ENCODE assay signal across 8 cellular contexts in the genomic region with DNA sequence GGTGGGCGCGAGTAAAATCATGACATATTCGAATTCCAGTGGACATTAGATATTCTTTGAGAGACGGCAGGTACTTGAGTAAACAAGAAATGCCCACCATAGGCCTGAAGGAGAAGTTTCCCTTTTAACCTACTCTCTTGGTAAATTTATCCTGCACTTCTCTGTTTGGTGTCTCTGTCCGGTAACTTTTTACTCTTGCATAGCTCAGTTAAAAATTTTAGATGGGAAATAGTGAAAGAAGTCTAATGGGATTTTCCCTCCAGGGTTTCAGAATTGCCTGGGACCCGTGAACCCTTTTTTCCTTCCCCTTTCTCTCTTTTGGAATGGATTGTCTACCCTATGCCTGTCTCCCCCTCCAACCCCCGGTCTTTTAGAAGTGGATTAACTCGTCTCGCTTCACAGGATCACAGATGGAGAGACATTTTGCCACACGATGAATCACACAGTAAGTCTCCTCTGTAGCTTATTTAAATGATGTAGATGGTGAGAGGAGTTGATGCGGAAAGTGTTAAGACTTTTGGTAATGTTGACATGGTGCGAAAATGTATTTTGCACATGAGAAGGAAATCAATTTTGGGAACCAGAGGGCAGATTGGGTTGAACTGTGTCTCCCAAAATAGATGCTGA. TPM values are rescaled to one million over a fixed set of nuclear protein-coding genes. Genes with fewer than 3 reads are reported as not detected.
DNase-seq lines count a peak whose midpoint lies in the region; ATAC-seq and TF ChIP-seq lines count a peak whose summit lies in the region.

No MANE protein-coding gene starts in this region.

- peaks cover 4% of the 10 kb centered on the region for H3K36me3 ChIP-seq in CD4-positive, CD25-positive, alpha-beta regulatory T cell (ENCODE audit: control insufficient read depth, insufficient read depth, low read length)
- no peaks in the 10 kb centered on the region for H3K36me3 ChIP-seq in kidney epithelial cell (ENCODE audit: control insufficient read depth, insufficient read depth, low read length)
- H3K36me3 ChIP-seq in suprapubic skin = peaks cover 4% of the 10 kb centered on the region

- no peaks in the 10 kb centered on the region for H3K9me3 ChIP-seq in CD4-positive, CD25-positive, alpha-beta regulatory T cell (ENCODE audit: control insufficient read depth in 2 of 2, low read length in 2 of 2)
- H3K9me3 ChIP-seq in suprapubic skin = no peaks in the 10 kb centered on the region

- peaks cover 7% of the 10 kb centered on the region for H3K4me1 ChIP-seq in CD4-positive, CD25-positive, alpha-beta regulatory T cell (ENCODE audit: control insufficient read depth, insufficient read depth, low read length, poor library complexity, severe bottlenecking)
- H3K4me1 ChIP-seq in suprapubic skin = peaks cover 22% of the 10 kb centered on the region

- H3K27me3 ChIP-seq in CD4-positive, CD25-positive, alpha-beta regulatory T cell (ENCODE audit: control insufficient read depth, insufficient read depth, low read length) = no peaks in the 10 kb centered on the region
- H3K27me3 ChIP-seq in kidney epithelial cell (ENCODE audit: control insufficient read depth, insufficient read depth, low read length) (no peaks in the 10 kb centered on the region), suprapubic skin (no peaks in the 10 kb centered on the region)

- H3K27me3 Mint-ChIP-seq in CD4-positive, CD25-positive, alpha-beta regulatory T cell = no peaks in the 10 kb centered on the region
- no peaks in the 10 kb centered on the region for H3K27me3 Mint-ChIP-seq in activated T-helper 1 cell treated with anti-CD3 and anti-CD28 coated beads, Interleukin-12 subunit alpha, Interleukin-12 subunit beta, Interleukin-2, Interleukin-4 antibody, amounts not matched to agents 30 ng/mL and 10 ng/mL and 1 ng/mL, durations not matched to agents 14 hours and 24 hours and 36 hours (ENCODE audit: insufficient read depth)

- peak overlapping the region; percentile 52 to 79 (median 77) for H3K27ac Mint-ChIP-seq in CD4-positive, CD25-positive, alpha-beta regulatory T cell
- peak overlapping the region; percentile 90 for H3K27ac Mint-ChIP-seq in activated T-helper 1 cell treated with anti-CD3 and anti-CD28 coated beads, Interleukin-12 subunit alpha, Interleukin-12 subunit beta, Interleukin-2, Interleukin-4 antibody, amounts not matched to agents 30 ng/mL and 10 ng/mL and 1 ng/mL, durations not matched to agents 14 hours and 24 hours and 36 hours

- H3K27ac ChIP-seq in CD4-positive, CD25-positive, alpha-beta regulatory T cell (ENCODE audit: insufficient read depth, low read length, poor library complexity, severe bottlenecking) = no peak overlapping the region
- H3K27ac ChIP-seq in suprapubic skin = peak overlapping the region; percentile 94

- no peak for TF ChIP-seq POLR2A in suprapubic skin (IDR thresholded peaks at IDR 0.05)

- H3K4me3 Mint-ChIP-seq in CD4-positive, CD25-positive, alpha-beta regulatory T cell = peak overlapping the region; percentile 92 to 94 (median 93)
- H3K4me3 Mint-ChIP-seq in activated T-helper 1 cell treated with anti-CD3 and anti-CD28 coated beads, Interleukin-12 subunit alpha, Interleukin-12 subunit beta, Interleukin-2, Interleukin-4 antibody, amounts not matched to agents 30 ng/mL and 10 ng/mL and 1 ng/mL, durations not matched to agents 14 hours and 24 hours and 36 hours = peak overlapping the region; percentile 89

- no peak for TF ChIP-seq CTCF in kidney epithelial cell (IDR thresholded peaks at IDR 0.05; ENCODE audit: insufficient read depth, low read length, poor library complexity, severe bottlenecking)
- TF ChIP-seq CTCF in suprapubic skin (IDR thresholded peaks at IDR 0.05) = no peak

- 12% methylated on average over 12 of the region's 12 CpGs for WGBS in suprapubic skin

- ATAC-seq in CD4-positive, CD25-positive, alpha-beta regulatory T cell (ENCODE audit: low read depth in 2 of 2) = no peak
- ATAC-seq in GM19324 (IDR thresholded peaks at IDR 0.05; ENCODE audit: low FRiP score, unreplicated experiment) = peak; percentile 15
- ATAC-seq in HG03442 (IDR thresholded peaks at IDR 0.05; ENCODE audit: unreplicated experiment) = no peak

- intact Hi-C loops in activated T-helper 1 cell treated with anti-CD3 and anti-CD28 coated beads, Interleukin-12 subunit alpha, Interleukin-12 subunit beta, Interleukin-2, Interleukin-4 antibody, amounts not matched to agents 30 ng/mL and 10 ng/mL and 1 ng/mL, durations not matched to agents 14 hours and 24 hours and 36 hours (cut with micrococcal nuclease) = loop anchor here (1.0 to 2.0 kb wide), 7 partner anchors 72 to 514 kb away; a partner anchor contains a TSS

- H3K9me3 Mint-ChIP-seq in CD4-positive, CD25-positive, alpha-beta regulatory T cell = no peaks in the 10 kb centered on the region
- no peaks in the 10 kb centered on the region for H3K9me3 Mint-ChIP-seq in activated T-helper 1 cell treated with anti-CD3 and anti-CD28 coated beads, Interleukin-12 subunit alpha, Interleukin-12 subunit beta, Interleukin-2, Interleukin-4 antibody, amounts not matched to agents 30 ng/mL and 10 ng/mL and 1 ng/mL, durations not matched to agents 14 hours and 24 hours and 36 hours

- H3K36me3 Mint-ChIP-seq in CD4-positive, CD25-positive, alpha-beta regulatory T cell = peaks cover 5% of the 10 kb centered on the region
- peaks cover 4% of the 10 kb centered on the region for H3K36me3 Mint-ChIP-seq in activated T-helper 1 cell treated with anti-CD3 and anti-CD28 coated beads, Interleukin-12 subunit alpha, Interleukin-12 subunit beta, Interleukin-2, Interleukin-4 antibody, amounts not matched to agents 30 ng/mL and 10 ng/mL and 1 ng/mL, durations not matched to agents 14 hours and 24 hours and 36 hours (ENCODE audit: low read depth)

- no peak for TF ChIP-seq EP300 in suprapubic skin (IDR thresholded peaks at IDR 0.05)

- H3K4me1 Mint-ChIP-seq in CD4-positive, CD25-positive, alpha-beta regulatory T cell = peaks cover 18 to 33% (median 21%) of the 10 kb centered on the region in 4 donors
- H3K4me1 Mint-ChIP-seq in activated T-helper 1 cell treated with anti-CD3 and anti-CD28 coated beads, Interleukin-12 subunit alpha, Interleukin-12 subunit beta, Interleukin-2, Interleukin-4 antibody, amounts not matched to agents 30 ng/mL and 10 ng/mL and 1 ng/mL, durations not matched to agents 14 hours and 24 hours and 36 hours (ENCODE audit: low read depth) = peaks cover 31% of the 10 kb centered on the region

- peak overlapping the region; percentile 69 for H3K4me3 ChIP-seq in CD4-positive, CD25-positive, alpha-beta regulatory T cell (ENCODE audit: low read depth, low read length)
- H3K4me3 ChIP-seq in kidney epithelial cell (ENCODE audit: low read depth, low read length) = peak overlapping the region; percentile 94
- peak overlapping the region; percentile 91 for H3K4me3 ChIP-seq in suprapubic skin

- peak in 2 of 3 donors; percentile 4 to 10 for DNase-seq in CD4-positive, CD25-positive, alpha-beta regulatory T cell
- DNase-seq in HK-2 (ENCODE audit: unreplicated experiment) (peak; percentile 10), kidney epithelial cell (ENCODE audit: low read depth) (no peak), suprapubic skin (ENCODE audit: low spot score in 2 of 2) (no peak)
- no peak for DNase-seq in activated T-helper 1 cell treated with anti-CD3 and anti-CD28 coated beads, Interleukin-12 subunit alpha, Interleukin-12 subunit beta, Interleukin-2, Interleukin-4 antibody, amounts not matched to agents 30 ng/mL and 10 ng/mL and 1 ng/mL, durations not matched to agents 14 hours and 24 hours and 36 hours (ENCODE audit: low spot score)
- no peak for DNase-seq in activated CD4-positive, alpha-beta T cell treated with anti-CD3 and anti-CD28 coated beads, Interleukin-2, amount 50 U/mL, for 1 hour

RNA-seq across cellular contexts. Expression of a gene that starts 0.5 kb away (rescaled TPM):
- 4.9 TPM for total RNA-seq in CD4-positive, CD25-positive, alpha-beta regulatory T cell
- polyA plus RNA-seq in CD4-positive, CD25-positive, alpha-beta regulatory T cell = 10 to 100 TPM; 14.4 to 22.0 (median 19.6) TPM
- total RNA-seq in activated T-helper 1 cell treated with anti-CD3 and anti-CD28 coated beads, Interleukin-12 subunit alpha, Interleukin-12 subunit beta, Interleukin-2, Interleukin-4 antibody, amounts not matched to agents 30 ng/mL and 10 ng/mL and 1 ng/mL, durations not matched to agents 14 hours and 24 hours and 36 hours = 7.3 and 7.8 TPM in 2 replicates
- total RNA-seq in kidney epithelial cell (20.1 and 25.6 TPM in 2 replicates), suprapubic skin (10 to 100 TPM; 26.3 to 51.4 (median 37.6) TPM)

RNA-seq across cellular contexts. Expression of a gene that starts 7.6 kb away (rescaled TPM):
- not detected for total RNA-seq in CD4-positive, CD25-positive, alpha-beta regulatory T cell
- polyA plus RNA-seq in CD4-positive, CD25-positive, alpha-beta regulatory T cell = not detected
- total RNA-seq in activated T-helper 1 cell treated with anti-CD3 and anti-CD28 coated beads, Interleukin-12 subunit alpha, Interleukin-12 subunit beta, Interleukin-2, Interleukin-4 antibody, amounts not matched to agents 30 ng/mL and 10 ng/mL and 1 ng/mL, durations not matched to agents 14 hours and 24 hours and 36 hours = not detected in 2 replicates
- not detected in 2 replicates for total RNA-seq in kidney epithelial cell
- total RNA-seq in suprapubic skin = 1 to 10 TPM in 1 of 4 donors, not detected in 3; 1.1 TPM

Comparison
In these comparisons a context has a peak if more than half of its experiments do, and no peak if none do; other contexts are left out.
1. DNase-seq: peak in CD4-positive, CD25-positive, alpha-beta regulatory T cell (2 of 3) and HK-2 (single experiment); none in activated T-helper 1 cell treated with anti-CD3 and anti-CD28 coated beads, Interleukin-12 subunit alpha, Interleukin-12 subunit beta, Interleukin-2, Interleukin-4 antibody, amounts not matched to agents 30 ng/mL and 10 ng/mL and 1 ng/mL, durations not matched to agents 14 hours and 24 hours and 36 hours (single experiment), kidney epithelial cell (single experiment), suprapubic skin (0 of 2) and activated CD4-positive, alpha-beta T cell treated with anti-CD3 and anti-CD28 coated beads, Interleukin-2, amount 50 U/mL, for 1 hour (single experiment).
2. Peak in every context shown above with its lines, with median percentiles within 50 percentile points of each other: H3K4me3 ChIP-seq.